In the genomic region with DNA sequence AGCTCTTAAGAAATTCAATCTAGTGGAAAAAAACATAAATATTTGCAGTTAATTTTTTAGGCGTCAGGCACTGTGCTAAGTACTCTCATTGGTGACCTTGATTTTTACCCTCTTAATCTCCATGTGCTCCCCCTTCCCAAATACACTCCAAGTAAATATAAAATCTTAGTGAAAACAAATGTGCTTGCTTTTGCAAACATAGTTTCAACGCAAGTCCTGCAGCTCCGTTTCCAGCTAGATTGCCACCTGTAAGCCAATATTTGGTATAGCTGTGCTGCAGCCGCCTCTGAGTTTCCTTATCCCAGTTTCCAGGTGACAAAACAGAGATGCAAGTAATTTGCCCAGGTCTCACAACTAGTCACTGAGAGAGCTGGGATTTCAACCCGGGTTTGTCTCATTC, we compare ENCODE assay signal across 19 cellular contexts. TPM values are rescaled to one million over a fixed set of nuclear protein-coding genes. Genes with fewer than 3 reads are reported as not detected.
DNase-seq lines count a peak whose midpoint lies in the region; ATAC-seq and TF ChIP-seq lines count a peak whose summit lies in the region.
"Had no signal": no experiment of that assay in that cellular context is flagged by ENCODE, and none has a peak within 500 bp of the region (broad histone marks: within the 10 kb centered on the region; RNA-seq: fewer than 3 reads in every experiment).

No MANE protein-coding gene starts in this region.

- H3K4me3 Mint-ChIP-seq in activated CD4-positive, alpha-beta T cell treated with anti-CD3 and anti-CD28 coated beads, Interleukin-2, amount 10 ng/mL, durations not matched to agents 24 days and 14 days, result peak overlapping the region; percentile 35
- H3K4me3 Mint-ChIP-seq in T-cell, result peak overlapping the region; percentile 49 to 92 (median 62)
- H3K4me3 Mint-ChIP-seq in neural crest cell, result peak overlapping the region; percentile 79

- H3K27me3 ChIP-seq in ovary, result no peaks in the 10 kb centered on the region
- H3K27me3 ChIP-seq: breast epithelium, right atrium auricular region had no signal

- H3K4me3 ChIP-seq in ovary, result no peak overlapping the region
- H3K4me3 ChIP-seq: breast epithelium, right atrium auricular region, SK-N-MC, thoracic aorta had no signal

- H3K27ac ChIP-seq in caudate nucleus (ENCODE audit: low read depth, low read length), result peak overlapping the region; percentile 16
- H3K27ac ChIP-seq in ovary, result peak overlapping the region in 1 of 2 donors; percentile 54
- H3K27ac ChIP-seq: breast epithelium, right atrium auricular region, SK-N-MC, thoracic aorta, WERI-Rb-1 had no signal

- H3K36me3 Mint-ChIP-seq in activated CD4-positive, alpha-beta T cell treated with anti-CD3 and anti-CD28 coated beads, Interleukin-2, amount 10 ng/mL, durations not matched to agents 24 days and 14 days (ENCODE audit: low read depth), result peaks cover 14% of the 10 kb centered on the region
- peaks cover 5% of the 10 kb centered on the region for H3K36me3 Mint-ChIP-seq in T-cell
- no peaks in the 10 kb centered on the region for H3K36me3 Mint-ChIP-seq in neural crest cell (ENCODE audit: low read depth)

- H3K9me3 Mint-ChIP-seq in activated CD4-positive, alpha-beta T cell treated with anti-CD3 and anti-CD28 coated beads, Interleukin-2, amount 10 ng/mL, durations not matched to agents 24 days and 14 days, result no peaks in the 10 kb centered on the region
- H3K9me3 Mint-ChIP-seq in T-cell (no peaks in the 10 kb centered on the region), neural crest cell (no peaks in the 10 kb centered on the region)

- 11 to 46% (median 20%) methylated on average over 5 of the region's 5 CpGs for WGBS in ovary, 3 donors

- peaks cover 21% of the 10 kb centered on the region for H3K4me1 Mint-ChIP-seq in activated CD4-positive, alpha-beta T cell treated with anti-CD3 and anti-CD28 coated beads, Interleukin-2, amount 10 ng/mL, durations not matched to agents 24 days and 14 days
- H3K4me1 Mint-ChIP-seq in T-cell (peaks cover 21 to 30% (median 25%) of the 10 kb centered on the region in 3 donors), neural crest cell (peaks cover 21% of the 10 kb centered on the region)

- H3K9me3 ChIP-seq in ovary, result no peaks in the 10 kb centered on the region
- H3K9me3 ChIP-seq: breast epithelium, right atrium auricular region, thoracic aorta had no signal

- CTCF ChIA-PET in T-cell (lab: Charles Lee), result no interaction called here

- TF ChIP-seq POLR2A in ovary (IDR thresholded peaks at IDR 0.05), result no peak

- TF ChIP-seq CTCF in neural crest cell (conservative IDR thresholded peaks at IDR 0.05) (no peak), ovary (IDR thresholded peaks at IDR 0.05) (no peak)

- TF ChIP-seq EP300 in ovary (IDR thresholded peaks at IDR 0.05), result no peak

- H3K27me3 Mint-ChIP-seq in activated CD4-positive, alpha-beta T cell treated with anti-CD3 and anti-CD28 coated beads, Interleukin-2, amount 10 ng/mL, durations not matched to agents 24 days and 14 days, result no peaks in the 10 kb centered on the region
- no peaks in the 10 kb centered on the region for H3K27me3 Mint-ChIP-seq in T-cell
- peaks cover 3% of the 10 kb centered on the region for H3K27me3 Mint-ChIP-seq in neural crest cell (ENCODE audit: low read depth)

- intact Hi-C loops in activated CD4-positive, alpha-beta T cell treated with anti-CD3 and anti-CD28 coated beads, Interleukin-2, amount 10 ng/mL, durations not matched to agents 24 days and 14 days (cut with micrococcal nuclease), result loop anchor here (5.0 kb wide), 2 partner anchors 52 to 1128 kb away; partner anchors contain the start of gene TARS1
- intact Hi-C loops in ovary (cut with DNase I), result loop anchor here in 1 of 4 donors (5.0 kb wide), 1 partner anchor 142 kb away; the partner anchor contains the start of gene GOLPH3

- no peak for DNase-seq in activated CD4-positive, alpha-beta T cell treated with anti-CD3 and anti-CD28 coated beads, Interleukin-2, amount 10 ng/mL, durations not matched to agents 24 days and 14 days
- no peak for DNase-seq in activated CD4-positive, alpha-beta T cell treated with anti-CD3 and anti-CD28 coated beads for 1 hour
- no peak for DNase-seq in T-cell
- peak in 2 of 61 donors; percentile 4 to 17 for DNase-seq in caudate nucleus (lab: John Stamatoyannopoulos, UW)
- no peak for DNase-seq in neural crest cell (ENCODE audit: low read depth, low spot score)
- DNase-seq in effector CD8-positive, alpha-beta T cell (lab: John Stamatoyannopoulos, UW), result no peak
- DNase-seq in ovary, result no peak
- DNase-seq: Calu3; Kasumi-1; NCI-H1436; NCI-H226; stimulated activated CD4-positive, alpha-beta T cell treated with anti-CD3 and anti-CD28 coated beads, Interleukin-1b, Interleukin-23, amount 100 ng/mL, for 48 hours; WERI-Rb-1 had no signal

- no peak overlapping the region for H3K27ac Mint-ChIP-seq in activated CD4-positive, alpha-beta T cell treated with anti-CD3 and anti-CD28 coated beads, Interleukin-2, amount 10 ng/mL, durations not matched to agents 24 days and 14 days
- peak overlapping the region in 1 of 2 donors; percentile 11 for H3K27ac Mint-ChIP-seq in T-cell
- no peak overlapping the region for H3K27ac Mint-ChIP-seq in neural crest cell (ENCODE audit: unreplicated experiment)

- ATAC-seq in T-cell (replicated peaks in 1 of 4), result no peak
- ATAC-seq in HG03039 (IDR thresholded peaks at IDR 0.05; ENCODE audit: unreplicated experiment), result no peak
- ATAC-seq: left lobe of liver had no signal

- H3K4me1 ChIP-seq in ovary (ENCODE audit: insufficient read depth), result peaks cover 11% of the 10 kb centered on the region

- POLR2A ChIA-PET in T-cell (lab: Charles Lee), result interaction anchor here in 1 of 2 donors (0.7 kb wide), 1 partner anchor 69 kb away, joined by 4 read pairs; no protein-coding TSS in a partner anchor

- no peaks in the 10 kb centered on the region for H3K36me3 ChIP-seq in ovary
- H3K36me3 ChIP-seq: breast epithelium, right atrium auricular region, thoracic aorta, WERI-Rb-1 had no signal

RNA-seq across cellular contexts. Expression of gene MTMR12, which starts 1.9 kb away (rescaled TPM):
- total RNA-seq in activated CD4-positive, alpha-beta T cell treated with anti-CD3 and anti-CD28 coated beads, Interleukin-2, amount 10 ng/mL, durations not matched to agents 24 days and 14 days, result 26.5 and 29.8 TPM in 2 replicates
- total RNA-seq in T-cell (10 to 100 TPM; 19.3 to 22.2 (median 20.0) TPM), neural crest cell (23.5 and 28.1 TPM in 2 replicates), ovary (10 to 100 TPM; 33.1 to 39.0 (median 36.1) TPM)
- 10 to 100 TPM; 14.9 to 26.2 TPM for polyA plus RNA-seq in ovary
